28 cellular contexts compared by ENCODE assay signal in the genomic region with DNA sequence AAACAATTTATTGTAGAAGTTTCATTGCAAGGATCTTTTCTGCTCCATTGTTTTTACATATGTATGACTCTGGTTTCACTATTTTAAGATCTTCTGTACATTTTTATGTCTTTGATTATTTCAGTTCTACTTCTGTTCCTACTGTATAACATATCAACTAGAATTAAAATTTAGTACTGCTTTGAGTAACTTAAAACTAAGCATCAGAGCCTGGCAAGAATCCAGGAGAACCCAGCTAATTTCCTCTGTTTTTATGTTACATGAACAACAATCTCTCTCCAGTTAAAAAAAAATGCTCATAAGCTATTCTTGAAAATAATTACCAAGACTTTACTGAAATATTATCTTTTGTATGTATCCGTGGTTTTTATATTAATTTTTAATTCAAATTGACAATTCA.
"Had no signal": no experiment of that assay in that cellular context is flagged by ENCODE, and none has a peak within 500 bp of the region (broad histone marks: within the 10 kb centered on the region; RNA-seq: fewer than 3 reads in every experiment).

No MANE protein-coding gene starts in this region.

- H3K4me3 ChIP-seq: gastrocnemius medialis, heart left ventricle had no signal

- DNase-seq: activated B cell treated with CpG ODN at 0.5 μM for 24 hours; activated CD4-positive, alpha-beta T cell treated with anti-CD3 and anti-CD28 coated beads for 48 hours; activated CD4-positive, alpha-beta T cell treated with anti-CD3 and anti-CD28 coated beads, Interleukin-2, amount 50 U/mL, for 1 hour; activated CD4-positive, alpha-beta T cell treated with anti-CD3 and anti-CD28 coated beads, Interleukin-2, amount 50 U/mL, for 48 hours; activated CD8-positive, alpha-beta memory T cell treated with anti-CD3 and anti-CD28 coated beads for 24 hours; activated CD8-positive, alpha-beta T cell treated with anti-CD3 and anti-CD28 coated beads for 36 hours; activated effector memory CD4-positive, alpha-beta T cell treated with Interleukin-2 at 50 U/mL for 16 hours; activated gamma-delta T cell treated with Interleukin-2 at 50 U/mL for 16 hours; activated naive CD4-positive, alpha-beta T cell treated with anti-CD3 and anti-CD28 coated beads, Interleukin-2, amount 50 U/mL, for 16 hours; activated naive CD4-positive, alpha-beta T cell treated with Interleukin-2 at 50 U/mL for 16 hours; activated T-cell treated with anti-CD3 and anti-CD28 coated beads, Interleukin-2, amount 50 U/mL, for 4 hours; amniotic stem cell; anterior cingulate cortex; brain microvascular endothelial cell; cortex of kidney; dermis blood vessel endothelial cell; effector CD8-positive, alpha-beta T cell; foreskin keratinocyte; gastrocnemius medialis; glutamatergic neuron; heart left ventricle; T-helper 1 cell; T-helper 17 cell; T1000; WERI-Rb-1 had no signal

- ATAC-seq: activated CD4-positive, CD25-positive, alpha-beta regulatory T cell treated with anti-CD3 and anti-CD28 coated beads, Interleukin-2, amount 50 U/mL, for 24 hours; activated CD8-positive, alpha-beta T cell treated with anti-CD3 and anti-CD28 coated beads for 36 hours; activated T-cell treated with anti-CD3 and anti-CD28 coated beads, Interleukin-2, amount 50 U/mL, for 4 hours; activated T-helper 17 cell treated with anti-CD3 and anti-CD28 coated beads, Interleukin-2, amount 50 U/mL, for 72 hours; esophagus mucosa; foreskin keratinocyte; gastrocnemius medialis; heart left ventricle; T-helper 17 cell had no signal

- H3K4me1 ChIP-seq: foreskin keratinocyte, gastrocnemius medialis, heart left ventricle had no signal

- H3K27me3 ChIP-seq: brain microvascular endothelial cell, foreskin keratinocyte, gastrocnemius medialis, heart left ventricle had no signal

- H3K27ac ChIP-seq: brain microvascular endothelial cell, foreskin keratinocyte, gastrocnemius medialis, heart left ventricle, WERI-Rb-1 had no signal

- H3K36me3 ChIP-seq: brain microvascular endothelial cell, gastrocnemius medialis, heart left ventricle, WERI-Rb-1 had no signal

- H3K9me3 ChIP-seq: gastrocnemius medialis, heart left ventricle had no signal
